In genomic region chr7:35537067-35538023, GRCh38 we compare ENCODE assay signal across 8 cellular contexts.
DNase-seq lines count a peak whose midpoint lies in the region; ATAC-seq lines count a peak whose summit lies in the region.

No MANE protein-coding gene starts in this region.

- peaks cover 9 to 27% of the 10 kb centered on the region in 2 donors for H3K27me3 Mint-ChIP-seq in CD8-positive, alpha-beta memory T cell
- H3K27me3 Mint-ChIP-seq in effector memory CD8-positive, alpha-beta T cell, result peaks cover 16 to 39% of the 10 kb centered on the region in 2 donors

- peak overlapping the region in 1 of 8 donors; percentile 66 for H3K27ac Mint-ChIP-seq in CD8-positive, alpha-beta memory T cell
- H3K27ac Mint-ChIP-seq in effector memory CD8-positive, alpha-beta T cell, result peak overlapping the region in 1 of 2 donors; percentile 13

- H3K4me3 ChIP-seq in CD8-positive, alpha-beta memory T cell (ENCODE audit: low read length), result no peak overlapping the region

- DNase-seq in CD8-positive, alpha-beta memory T cell, result peak; percentile 63 to 80 (median 68)
- DNase-seq in NCI-H82 (lab: John Stamatoyannopoulos, UW) (peak; percentile 87), mesenteric fat pad (ENCODE audit: low spot score) (peak; percentile 93)
- DNase-seq in activated CD8-positive, alpha-beta memory T cell treated with anti-CD3 and anti-CD28 coated beads for 48 hours (ENCODE audit: low read depth in 2 of 3, low spot score in 2 of 3), result peak; percentile 59 to 67 (median 62)
- peak; percentile 78 to 82 (median 79) for DNase-seq in effector memory CD8-positive, alpha-beta T cell
- DNase-seq in stimulated activated CD8-positive, alpha-beta memory T cell treated with anti-CD3 and anti-CD28 coated beads, Interleukin-15, amount 100 ng/mL, for 24 hours (ENCODE audit: low read depth), result peak; percentile 70

- peak; percentile 99 for ATAC-seq in GM19452 (IDR thresholded peaks at IDR 0.05; ENCODE audit: unreplicated experiment)
- peak; percentile 98 for ATAC-seq in HG03558 (IDR thresholded peaks at IDR 0.05; ENCODE audit: extremely low read depth, unreplicated experiment)
- peak; percentile 98 for ATAC-seq in effector memory CD8-positive, alpha-beta T cell (replicated peaks)

- no peaks in the 10 kb centered on the region for H3K9me3 Mint-ChIP-seq in CD8-positive, alpha-beta memory T cell
- H3K9me3 Mint-ChIP-seq in effector memory CD8-positive, alpha-beta T cell, result no peaks in the 10 kb centered on the region

- H3K4me3 Mint-ChIP-seq in CD8-positive, alpha-beta memory T cell, result peak overlapping the region; percentile 71 to 92 (median 85)
- H3K4me3 Mint-ChIP-seq in effector memory CD8-positive, alpha-beta T cell, result peak overlapping the region; percentile 70 to 71

- no peaks in the 10 kb centered on the region for H3K36me3 Mint-ChIP-seq in CD8-positive, alpha-beta memory T cell
- H3K36me3 Mint-ChIP-seq in effector memory CD8-positive, alpha-beta T cell (ENCODE audit: insufficient read depth), result no peaks in the 10 kb centered on the region

- no peaks in the 10 kb centered on the region for H3K4me1 ChIP-seq in CD8-positive, alpha-beta memory T cell (ENCODE audit: insufficient read depth, low read length)

- no peaks in the 10 kb centered on the region for H3K36me3 ChIP-seq in CD8-positive, alpha-beta memory T cell (ENCODE audit: insufficient read depth, low read length)

- CTCF ChIA-PET in CD8-positive, alpha-beta memory T cell (lab: Charles Lee), result interaction anchor here (0.7 to 1.6 kb wide), 4 partner anchors 9 to 112 kb away, joined by 3 to 4 read pairs (median 4); no protein-coding TSS in a partner anchor

- no peak overlapping the region for H3K27ac ChIP-seq in CD8-positive, alpha-beta memory T cell (ENCODE audit: low read depth, low read length)

- H3K27me3 ChIP-seq in CD8-positive, alpha-beta memory T cell (ENCODE audit: insufficient read depth, low read length, poor library complexity, severe bottlenecking), result no peaks in the 10 kb centered on the region

- H3K9me3 ChIP-seq in CD8-positive, alpha-beta memory T cell (ENCODE audit: low read length), result no peaks in the 10 kb centered on the region

- POLR2A ChIA-PET in CD8-positive, alpha-beta memory T cell (lab: Charles Lee), result no interaction called here

- peaks cover 0 to 5% (median 0%) of the 10 kb centered on the region in 3 donors for H3K4me1 Mint-ChIP-seq in CD8-positive, alpha-beta memory T cell
- H3K4me1 Mint-ChIP-seq in effector memory CD8-positive, alpha-beta T cell (ENCODE audit: low read depth in 2 of 2), result peaks cover 0 to 3% of the 10 kb centered on the region in 2 donors
